ENCODE assay signal across 28 cellular contexts in the genomic region with DNA sequence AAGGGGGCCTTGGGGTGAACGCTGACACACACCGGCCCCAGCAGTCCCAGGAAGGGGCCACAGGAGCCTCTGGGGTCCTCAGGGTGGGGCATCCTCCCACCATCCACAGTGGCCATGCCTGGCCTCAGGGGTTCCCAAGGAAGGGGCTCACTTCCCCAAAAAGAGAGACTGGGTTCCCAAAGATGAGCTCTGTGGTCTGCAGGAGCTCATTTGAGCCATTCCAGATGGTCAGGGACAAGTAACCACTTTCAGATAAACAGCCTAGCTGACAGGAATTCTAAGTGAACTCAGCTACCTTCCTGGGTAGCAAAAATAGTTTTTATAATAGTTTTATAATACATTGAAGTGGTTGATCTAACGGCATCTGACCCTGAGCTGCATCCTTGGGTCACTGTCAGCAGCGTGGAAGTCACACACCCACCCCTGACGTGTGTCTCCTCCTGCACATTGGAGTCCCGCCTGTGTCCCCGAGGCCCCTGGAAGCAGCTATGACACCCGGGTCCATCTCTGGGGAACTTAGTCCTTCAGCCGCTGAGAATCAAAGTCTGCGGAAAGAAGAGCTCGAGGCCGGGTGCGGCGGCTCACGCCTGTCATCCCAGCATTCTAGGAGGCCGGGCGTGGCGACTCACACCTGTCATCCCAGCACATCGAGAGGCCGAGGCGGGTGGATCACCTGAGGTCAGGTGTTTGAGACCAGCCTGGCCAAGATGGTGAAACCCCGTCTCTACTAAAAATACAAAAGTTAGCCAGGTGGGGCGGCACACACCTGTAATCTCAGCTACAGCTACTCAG. TPM values are rescaled to one million over a fixed set of nuclear protein-coding genes. Genes with fewer than 3 reads are reported as not detected.
"Had no signal": no experiment of that assay in that cellular context is flagged by ENCODE, and none has a peak within 500 bp of the region (broad histone marks: within the 10 kb centered on the region; RNA-seq: fewer than 3 reads in every experiment).

No MANE protein-coding gene starts in this region.

- H3K27me3 Mint-ChIP-seq: naive thymus-derived CD8-positive, alpha-beta T cell; type B pancreatic cell had no signal

- H3K9me3 Mint-ChIP-seq: endodermal cell; naive thymus-derived CD8-positive, alpha-beta T cell; nephron progenitor cell; stimulated activated effector memory CD8-positive, alpha-beta T cell treated with anti-CD3 and anti-CD28 coated beads, Interleukin-12 subunit alpha, Interleukin-12 subunit beta, amount 100 ng/mL, for 72 hours; type B pancreatic cell had no signal

- H3K27ac Mint-ChIP-seq: stimulated activated effector memory CD8-positive, alpha-beta T cell treated with anti-CD3 and anti-CD28 coated beads, Interleukin-12 subunit alpha, Interleukin-12 subunit beta, amount 100 ng/mL, for 72 hours; type B pancreatic cell had no signal

- H3K36me3 Mint-ChIP-seq: type B pancreatic cell had no signal

- H3K4me1 Mint-ChIP-seq: endodermal cell; stimulated activated effector memory CD8-positive, alpha-beta T cell treated with anti-CD3 and anti-CD28 coated beads, Interleukin-12 subunit alpha, Interleukin-12 subunit beta, amount 100 ng/mL, for 72 hours had no signal

- H3K27me3 ChIP-seq: dorsolateral prefrontal cortex, foreskin keratinocyte, ovary, sigmoid colon, stomach, tibial artery had no signal

- H3K27ac ChIP-seq: epithelial cell of prostate, foreskin keratinocyte, left lung, ovary, psoas muscle, sigmoid colon, stomach, tibial artery had no signal

- DNase-seq: dorsolateral prefrontal cortex; effector CD4-positive, alpha-beta T cell; endodermal cell; foreskin keratinocyte; glutamatergic neuron; heart right ventricle; hippocampal formation; left cardiac atrium; left lung; mesendoderm; naive thymus-derived CD8-positive, alpha-beta T cell; nephron progenitor cell; nucleus accumbens; right cardiac atrium; sigmoid colon; stimulated activated CD4-positive, alpha-beta T cell treated with anti-CD3 and anti-CD28 coated beads, Interleukin-2, amount 100 ng/mL, for 24 hours; stimulated activated CD4-positive, alpha-beta T cell treated with anti-CD3 and anti-CD28 coated beads, Interleukin-4, amount 100 ng/mL, for 24 hours; stimulated activated naive CD4-positive, alpha-beta T cell treated with Interleukin-2 at 50 U/mL for 16 hours; stomach; tibial artery had no signal

- H3K4me3 Mint-ChIP-seq: endodermal cell; nephron progenitor cell; stimulated activated effector memory CD8-positive, alpha-beta T cell treated with anti-CD3 and anti-CD28 coated beads, Interleukin-12 subunit alpha, Interleukin-12 subunit beta, amount 100 ng/mL, for 72 hours; type B pancreatic cell had no signal

- H3K4me3 ChIP-seq: dorsolateral prefrontal cortex, heart right ventricle, left lung, ovary, psoas muscle, sigmoid colon, stomach, tibial artery had no signal

- ATAC-seq: esophagus mucosa; foreskin keratinocyte; heart right ventricle; left cardiac atrium; left lung; naive thymus-derived CD8-positive, alpha-beta T cell; psoas muscle; right cardiac atrium; stimulated activated effector memory CD8-positive, alpha-beta T cell treated with anti-CD3 and anti-CD28 coated beads, Interleukin-12 subunit alpha, Interleukin-12 subunit beta, amount 100 ng/mL, for 72 hours had no signal

- H3K9me3 ChIP-seq: heart right ventricle, left lung, ovary, psoas muscle, sigmoid colon, stomach, tibial artery had no signal

RNA-seq across cellular contexts. Expression of a gene that starts 5.7 kb away (rescaled TPM):
- total RNA-seq: esophagus mucosa, myocyte had no signal
- polyA plus RNA-seq: naive thymus-derived CD8-positive, alpha-beta T cell had no signal

RNA-seq across cellular contexts. Expression of a gene that starts 53.8 kb away (rescaled TPM):
- total RNA-seq: skeletal muscle tissue had no signal
